1 cellular context compared by ENCODE assay signal in genomic region chr6:2514965-2515543, GRCh38.
A peak's percentile ranks its signal among the peaks of the same experiment; 100 is the strongest.
TF ChIP-seq lines count a peak whose summit lies in the region.

No MANE protein-coding gene starts in this region.

TF ChIP-seq in HepG2, 621 proteins besides CTCF, POLR2A, EP300 and RAD21 (continued from another document):
- 0 out of 2 replicates have a peak, but pooled peaks have one; percentile 63 for TF ChIP-seq ZNF275 (CRISPR knock-in tag; IDR thresholded peaks at IDR 0.05; ENCODE audit: borderline replicate concordance)
- no peak for TF ChIP-seq REXO4 (CRISPR knock-in tag; IDR thresholded peaks at IDR 0.05; ENCODE audit: borderline replicate concordance)
- TF ChIP-seq GFI1 (CRISPR knock-in tag; IDR thresholded peaks at IDR 0.05; ENCODE audit: borderline replicate concordance): peak; percentile 37; the same call in 1 of the 2 replicates
- TF ChIP-seq ZNF580 (CRISPR knock-in tag; IDR thresholded peaks at IDR 0.05; ENCODE audit: borderline replicate concordance, low read depth): peak; percentile 88; the same call in 1 of the 2 replicates
- TF ChIP-seq ZNF101 (CRISPR knock-in tag; IDR thresholded peaks at IDR 0.05; ENCODE audit: borderline replicate concordance, low read depth): no peak
- no peak for TF ChIP-seq ZBTB8A (CRISPR knock-in tag; IDR thresholded peaks at IDR 0.05; ENCODE audit: borderline replicate concordance, low read depth)
- TF ChIP-seq TFDP2 (CRISPR knock-in tag; IDR thresholded peaks at IDR 0.05): peak; percentile 66; the same call in 1 of the 2 replicates
- peak; percentile 37; the same call in 1 of the 2 replicates for TF ChIP-seq ZBED4 (CRISPR knock-in tag; IDR thresholded peaks at IDR 0.05; ENCODE audit: borderline replicate concordance)
- TF ChIP-seq ZKSCAN1 (IDR thresholded peaks at IDR 0.05; ENCODE audit: low read length): no peak
- peak; percentile 77; the same call in 1 of the 2 replicates for TF ChIP-seq MIER3 (CRISPR knock-in tag; IDR thresholded peaks at IDR 0.05; ENCODE audit: borderline replicate concordance)
- TF ChIP-seq BRF2 (CRISPR knock-in tag; IDR thresholded peaks at IDR 0.05): peak; percentile 71; the same call in 1 of the 2 replicates
- no peak for TF ChIP-seq KLF15 (CRISPR knock-in tag; IDR thresholded peaks at IDR 0.05; ENCODE audit: borderline replicate concordance)
- TF ChIP-seq MLX (CRISPR knock-in tag; IDR thresholded peaks at IDR 0.05): peak; percentile 95
